ENCODE assay signal across 8 cellular contexts in the genomic region with DNA sequence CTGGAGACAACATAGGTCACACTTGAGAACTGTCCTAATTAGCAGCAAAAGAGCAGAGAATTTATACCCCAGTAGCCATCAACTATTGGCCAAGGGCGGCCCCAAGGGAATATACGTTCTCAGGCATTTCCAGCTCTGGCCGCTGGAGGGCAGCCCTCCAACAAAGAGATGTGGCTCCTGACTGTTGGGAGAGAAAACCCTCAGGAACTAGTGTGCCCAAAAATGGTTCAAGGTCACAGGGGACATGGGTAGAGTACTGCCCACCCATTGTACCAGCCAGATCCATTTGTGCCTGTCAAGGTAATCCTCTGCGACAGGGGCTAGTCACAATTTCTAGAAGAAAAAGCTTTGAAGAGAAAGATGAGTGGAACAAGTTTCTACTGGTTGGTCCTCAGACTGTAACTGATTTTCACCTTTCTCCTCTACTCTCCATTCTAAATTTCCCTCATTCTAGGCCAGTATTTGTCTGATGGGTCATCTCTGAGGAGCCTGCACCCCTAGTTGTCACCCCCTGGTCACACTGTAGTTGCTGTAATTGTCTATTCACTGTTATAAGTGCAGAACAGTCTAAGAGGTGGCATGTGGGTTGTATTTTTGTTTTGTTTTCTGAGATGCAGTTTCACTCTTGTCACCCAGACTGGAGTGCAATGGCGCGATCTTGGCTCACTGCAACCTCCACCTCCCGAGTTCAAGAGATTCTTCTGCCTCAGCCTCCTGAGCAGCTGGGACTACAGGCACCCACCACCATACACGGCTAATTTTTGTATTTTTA. TPM values are rescaled to one million over a fixed set of nuclear protein-coding genes. Genes with fewer than 3 reads are reported as not detected.
DNase-seq lines count a peak whose midpoint lies in the region; ATAC-seq and TF ChIP-seq lines count a peak whose summit lies in the region.

No MANE protein-coding gene starts in this region.

- no peaks in the 10 kb centered on the region for H3K27me3 Mint-ChIP-seq in MCF 10A (ENCODE audit: insufficient read depth, unreplicated experiment)

- H3K4me3 Mint-ChIP-seq in MCF 10A (ENCODE audit: unreplicated experiment): no peak overlapping the region

- peak; percentile 96 for TF ChIP-seq CTCF in VCaP (conservative IDR thresholded peaks at IDR 0.05)
- TF ChIP-seq CTCF in MCF 10A (IDR thresholded peaks at IDR 0.05; ENCODE audit: unreplicated experiment): peak; percentile 87

- CTCF ChIA-PET in MCF 10A (lab: Yijun Ruan, JAX): interaction anchor here (0.6 to 4.7 kb wide), 54 partner anchors 9 to 948 kb away, joined by 3 to 47 read pairs (median 4); a partner anchor contains a TSS

- H3K27ac ChIP-seq in VCaP: no peak overlapping the region

- H3K36me3 Mint-ChIP-seq in MCF 10A (ENCODE audit: insufficient read depth, unreplicated experiment): no peaks in the 10 kb centered on the region

- no peaks in the 10 kb centered on the region for H3K4me1 Mint-ChIP-seq in MCF 10A (ENCODE audit: insufficient read depth, unreplicated experiment)

- BruUV-seq in MCF 10A (replicated peaks; lab: Mats Ljungman, UMichigan): no TSS peak

- POLR2A ChIA-PET in MCF 10A (lab: Yijun Ruan, JAX): interaction anchor here (0.6 to 2.3 kb wide), 3 partner anchors 14 to 366 kb away, joined by 3 to 7 read pairs (median 5); no protein-coding TSS in a partner anchor

- no peak overlapping the region for H3K27ac Mint-ChIP-seq in MCF 10A (ENCODE audit: low read depth, unreplicated experiment)

- H3K9me3 Mint-ChIP-seq in MCF 10A (ENCODE audit: unreplicated experiment): no peaks in the 10 kb centered on the region

- DNase-seq in SKM-1 (lab: John Stamatoyannopoulos, UW; ENCODE audit: unreplicated experiment): peak; percentile 3
- no peak for DNase-seq in SKM-1 treated with dmso at 0.1 percent for 144 hours (lab: John Stamatoyannopoulos, UW; ENCODE audit: unreplicated experiment)
- DNase-seq in NCI-H2029 treated with DMSO at 0.1 percent for 48 hours (lab: John Stamatoyannopoulos, UW): peak; percentile 51
- peak; percentile 76 for DNase-seq in MCF 10A (ENCODE audit: unreplicated experiment)
- peak; percentile 32 for DNase-seq in kidney glomerular epithelial cell (lab: John Stamatoyannopoulos, UW)
- DNase-seq in stimulated activated CD4-positive, alpha-beta T cell treated with anti-CD3 and anti-CD28 coated beads, Interleukin-4, amount 100 ng/mL, for 1 hour: peak; percentile 76

- peak; percentile 89 for ATAC-seq in HG02938 (IDR thresholded peaks at IDR 0.05; ENCODE audit: unreplicated experiment)

- intact Hi-C loops in MCF 10A (cut with micrococcal nuclease): loop anchor here (1.0 to 10.0 kb wide), 5 partner anchors 72 to 386 kb away; a partner anchor contains a TSS

RNA-seq across cellular contexts. Expression of a gene that starts 14.7 kb away (rescaled TPM):
- total RNA-seq in MCF 10A (2022): not detected in 2 replicates
